In genomic region chr6:117007659-117008058, GRCh38 we compare ENCODE assay signal across 1 cellular context.
TF ChIP-seq lines count a peak whose summit lies in the region.

No MANE protein-coding gene starts in this region.

TF ChIP-seq in WTC11, 78 proteins besides CTCF, POLR2A, EP300 and RAD21 (continued from another document):
- TF ChIP-seq, protein P1, sequence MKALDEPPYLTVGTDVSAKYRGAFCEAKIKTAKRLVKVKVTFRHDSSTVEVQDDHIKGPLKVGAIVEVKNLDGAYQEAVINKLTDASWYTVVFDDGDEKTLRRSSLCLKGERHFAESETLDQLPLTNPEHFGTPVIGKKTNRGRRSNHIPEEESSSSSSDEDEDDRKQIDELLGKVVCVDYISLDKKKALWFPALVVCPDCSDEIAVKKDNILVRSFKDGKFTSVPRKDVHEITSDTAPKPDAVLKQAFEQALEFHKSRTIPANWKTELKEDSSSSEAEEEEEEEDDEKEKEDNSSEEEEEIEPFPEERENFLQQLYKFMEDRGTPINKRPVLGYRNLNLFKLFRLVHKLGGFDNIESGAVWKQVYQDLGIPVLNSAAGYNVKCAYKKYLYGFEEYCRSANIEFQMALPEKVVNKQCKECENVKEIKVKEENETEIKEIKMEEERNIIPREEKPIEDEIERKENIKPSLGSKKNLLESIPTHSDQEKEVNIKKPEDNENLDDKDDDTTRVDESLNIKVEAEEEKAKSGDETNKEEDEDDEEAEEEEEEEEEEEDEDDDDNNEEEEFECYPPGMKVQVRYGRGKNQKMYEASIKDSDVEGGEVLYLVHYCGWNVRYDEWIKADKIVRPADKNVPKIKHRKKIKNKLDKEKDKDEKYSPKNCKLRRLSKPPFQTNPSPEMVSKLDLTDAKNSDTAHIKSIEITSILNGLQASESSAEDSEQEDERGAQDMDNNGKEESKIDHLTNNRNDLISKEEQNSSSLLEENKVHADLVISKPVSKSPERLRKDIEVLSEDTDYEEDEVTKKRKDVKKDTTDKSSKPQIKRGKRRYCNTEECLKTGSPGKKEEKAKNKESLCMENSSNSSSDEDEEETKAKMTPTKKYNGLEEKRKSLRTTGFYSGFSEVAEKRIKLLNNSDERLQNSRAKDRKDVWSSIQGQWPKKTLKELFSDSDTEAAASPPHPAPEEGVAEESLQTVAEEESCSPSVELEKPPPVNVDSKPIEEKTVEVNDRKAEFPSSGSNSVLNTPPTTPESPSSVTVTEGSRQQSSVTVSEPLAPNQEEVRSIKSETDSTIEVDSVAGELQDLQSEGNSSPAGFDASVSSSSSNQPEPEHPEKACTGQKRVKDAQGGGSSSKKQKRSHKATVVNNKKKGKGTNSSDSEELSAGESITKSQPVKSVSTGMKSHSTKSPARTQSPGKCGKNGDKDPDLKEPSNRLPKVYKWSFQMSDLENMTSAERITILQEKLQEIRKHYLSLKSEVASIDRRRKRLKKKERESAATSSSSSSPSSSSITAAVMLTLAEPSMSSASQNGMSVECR (CRISPR knock-in tag; IDR thresholded peaks at IDR 0.05; ENCODE audit: borderline replicate concordance): no peak
- TF ChIP-seq, protein P2, sequence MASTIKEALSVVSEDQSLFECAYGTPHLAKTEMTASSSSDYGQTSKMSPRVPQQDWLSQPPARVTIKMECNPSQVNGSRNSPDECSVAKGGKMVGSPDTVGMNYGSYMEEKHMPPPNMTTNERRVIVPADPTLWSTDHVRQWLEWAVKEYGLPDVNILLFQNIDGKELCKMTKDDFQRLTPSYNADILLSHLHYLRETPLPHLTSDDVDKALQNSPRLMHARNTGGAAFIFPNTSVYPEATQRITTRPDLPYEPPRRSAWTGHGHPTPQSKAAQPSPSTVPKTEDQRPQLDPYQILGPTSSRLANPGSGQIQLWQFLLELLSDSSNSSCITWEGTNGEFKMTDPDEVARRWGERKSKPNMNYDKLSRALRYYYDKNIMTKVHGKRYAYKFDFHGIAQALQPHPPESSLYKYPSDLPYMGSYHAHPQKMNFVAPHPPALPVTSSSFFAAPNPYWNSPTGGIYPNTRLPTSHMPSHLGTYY (CRISPR knock-in tag; IDR thresholded peaks at IDR 0.05): no peak
- TF ChIP-seq NFYB (CRISPR knock-in tag; conservative IDR thresholded peaks at IDR 0.05; ENCODE audit: low read depth): no peak
- TF ChIP-seq ZNF416 (CRISPR knock-in tag; IDR thresholded peaks at IDR 0.05): no peak
- no peak for TF ChIP-seq CREB1 (CRISPR knock-in tag; IDR thresholded peaks at IDR 0.05)
- TF ChIP-seq ZNF219 (CRISPR knock-in tag; IDR thresholded peaks at IDR 0.05; ENCODE audit: borderline replicate concordance): no peak
- TF ChIP-seq, protein P3, sequence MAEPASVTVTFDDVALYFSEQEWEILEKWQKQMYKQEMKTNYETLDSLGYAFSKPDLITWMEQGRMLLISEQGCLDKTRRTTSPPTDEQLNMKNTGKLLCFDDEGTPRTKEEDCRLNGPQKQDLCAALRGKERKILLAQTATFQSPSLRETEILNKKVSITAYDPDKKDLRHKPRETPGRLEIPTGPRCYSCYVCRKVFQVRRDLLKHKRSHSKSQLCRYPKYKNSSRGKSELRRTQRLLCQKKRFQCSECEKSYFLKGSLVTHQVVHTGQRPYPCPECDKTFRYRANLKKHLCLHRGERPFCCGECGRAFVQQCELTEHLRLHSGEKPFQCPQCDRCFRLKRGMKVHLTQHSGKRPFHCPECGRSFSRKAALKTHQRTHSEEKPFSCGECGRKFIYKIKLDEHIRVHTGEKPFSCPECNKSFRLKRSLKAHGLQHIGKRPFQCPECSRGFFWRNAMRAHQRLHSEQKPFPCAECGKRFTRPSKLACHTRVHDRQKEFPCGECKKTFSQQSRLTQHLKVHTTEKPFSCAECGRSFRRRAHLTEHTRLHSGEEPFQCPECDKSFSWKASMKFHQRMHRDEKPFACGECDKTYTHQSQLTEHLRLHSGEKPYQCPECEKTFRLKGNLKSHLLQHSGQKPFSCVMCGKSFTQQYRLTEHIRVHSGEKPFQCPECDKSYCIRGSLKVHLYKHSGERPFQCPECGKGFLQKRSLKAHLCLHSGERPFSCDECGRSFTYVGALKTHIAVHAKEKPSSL (CRISPR knock-in tag; conservative IDR thresholded peaks at IDR 0.05): no peak
- TF ChIP-seq, protein P4, sequence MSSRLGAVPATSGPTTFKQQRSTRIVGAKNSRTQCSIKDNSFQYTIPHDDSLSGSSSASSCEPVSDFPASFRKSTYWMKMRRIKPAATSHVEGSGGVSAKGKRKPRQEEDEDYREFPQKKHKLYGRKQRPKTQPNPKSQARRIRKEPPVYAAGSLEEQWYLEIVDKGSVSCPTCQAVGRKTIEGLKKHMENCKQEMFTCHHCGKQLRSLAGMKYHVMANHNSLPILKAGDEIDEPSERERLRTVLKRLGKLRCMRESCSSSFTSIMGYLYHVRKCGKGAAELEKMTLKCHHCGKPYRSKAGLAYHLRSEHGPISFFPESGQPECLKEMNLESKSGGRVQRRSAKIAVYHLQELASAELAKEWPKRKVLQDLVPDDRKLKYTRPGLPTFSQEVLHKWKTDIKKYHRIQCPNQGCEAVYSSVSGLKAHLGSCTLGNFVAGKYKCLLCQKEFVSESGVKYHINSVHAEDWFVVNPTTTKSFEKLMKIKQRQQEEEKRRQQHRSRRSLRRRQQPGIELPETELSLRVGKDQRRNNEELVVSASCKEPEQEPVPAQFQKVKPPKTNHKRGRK (CRISPR knock-in tag; IDR thresholded peaks at IDR 0.05; ENCODE audit: borderline replicate concordance): no peak
- no peak for TF ChIP-seq MYBL2 (CRISPR knock-in tag; IDR thresholded peaks at IDR 0.05)
- TF ChIP-seq TEAD4 (CRISPR knock-in tag; IDR thresholded peaks at IDR 0.05): no peak
- TF ChIP-seq PRDM15 (CRISPR knock-in tag; IDR thresholded peaks at IDR 0.05): no peak
- TF ChIP-seq ZMAT4 (CRISPR knock-in tag; IDR thresholded peaks at IDR 0.05): no peak
